In genomic region chr5:1652873-1653707, GRCh38 we compare ENCODE assay signal across 8 cellular contexts.
DNase-seq lines count a peak whose midpoint lies in the region; ATAC-seq and TF ChIP-seq lines count a peak whose summit lies in the region.

No MANE protein-coding gene starts in this region.

- TF ChIP-seq CTCF in RWPE2 (IDR thresholded peaks at IDR 0.05; ENCODE audit: poor library complexity, severe bottlenecking): no peak

- no peaks in the 10 kb centered on the region for H3K9me3 ChIP-seq in RWPE2 (ENCODE audit: severe bottlenecking)
- H3K9me3 ChIP-seq in iPS-18a (ENCODE audit: control insufficient read depth, low read depth, low read length): no peaks in the 10 kb centered on the region

- DNase-seq in cardiac septum (ENCODE audit: low spot score): peak; percentile 72
- no peak for DNase-seq in Right ventricle myocardium inferior (ENCODE audit: missing footprints)
- no peak for DNase-seq in RWPE2 (ENCODE audit: low spot score)
- DNase-seq in GDM1 (lab: John Stamatoyannopoulos, UW): no peak
- no peak for DNase-seq in HCEC 1CT
- DNase-seq in stimulated activated CD4-positive, alpha-beta T cell treated with anti-CD3 and anti-CD28 coated beads, Interleukin-4, amount 100 ng/mL, for 24 hours: no peak

- peaks cover 21% of the 10 kb centered on the region for H3K27me3 ChIP-seq in RWPE2 (ENCODE audit: insufficient read depth, poor library complexity, severe bottlenecking)
- H3K27me3 ChIP-seq in iPS-18a (ENCODE audit: control insufficient read depth, insufficient read depth, low read length): peaks cover 33% of the 10 kb centered on the region

- ATAC-seq in Right ventricle myocardium inferior (no peak), HG02973 (IDR thresholded peaks at IDR 0.05; ENCODE audit: unreplicated experiment) (peak; percentile 29), RWPE2 (ENCODE audit: low read depth) (peak; percentile 22)

- H3K4me1 ChIP-seq in RWPE2 (ENCODE audit: insufficient read depth, poor library complexity, severe bottlenecking): no peaks in the 10 kb centered on the region
- no peaks in the 10 kb centered on the region for H3K4me1 ChIP-seq in iPS-18a (ENCODE audit: control insufficient read depth, low read depth, low read length)

- H3K27ac ChIP-seq in RWPE2 (ENCODE audit: poor library complexity, severe bottlenecking): no peak overlapping the region
- H3K27ac ChIP-seq in iPS-18a (ENCODE audit: low read length): no peak overlapping the region

- no peak overlapping the region for H3K4me3 ChIP-seq in RWPE2 (ENCODE audit: severe bottlenecking)
- H3K4me3 ChIP-seq in iPS-18a (ENCODE audit: low read length): peak overlapping the region; percentile 46

- intact Hi-C loops in cardiac septum (cut with DNase I) (no loop called here), Right ventricle myocardium inferior (cut with DNase I) (no loop called here)

- no peaks in the 10 kb centered on the region for H3K36me3 ChIP-seq in RWPE2 (ENCODE audit: low read depth)
- no peaks in the 10 kb centered on the region for H3K36me3 ChIP-seq in iPS-18a (ENCODE audit: control insufficient read depth, low read depth, low read length)

- no peak overlapping the region for H3K9ac ChIP-seq in iPS-18a (ENCODE audit: low read length)
